Comparison of ENCODE assay signal across 8 cellular contexts in the genomic region with DNA sequence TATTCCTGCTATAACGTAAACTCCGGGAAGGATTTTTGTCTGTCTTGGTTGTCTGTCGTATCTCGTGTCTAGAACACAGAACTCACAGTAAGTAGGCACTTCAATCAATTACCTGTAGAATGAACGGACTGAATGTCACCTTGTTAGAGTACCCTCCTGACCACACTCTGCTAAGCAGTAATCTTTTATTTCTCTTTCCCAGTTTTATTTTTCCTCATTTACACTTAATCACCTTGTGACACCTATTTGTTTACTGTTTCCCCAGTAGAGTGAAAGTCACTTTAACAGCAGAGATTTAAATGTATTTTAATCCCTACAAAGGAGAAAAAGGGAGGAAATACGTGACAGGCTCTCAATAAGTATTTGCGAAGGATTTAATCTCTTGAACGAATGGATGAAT. TPM values are rescaled to one million over a fixed set of nuclear protein-coding genes. Genes with fewer than 3 reads are reported as not detected.
DNase-seq lines count a peak whose midpoint lies in the region; ATAC-seq, FAIRE-seq and TF ChIP-seq lines count a peak whose summit lies in the region.

No MANE protein-coding gene starts in this region.

- no peaks in the 10 kb centered on the region for H3K36me3 ChIP-seq in BLaER1

- H3K27me3 ChIP-seq in BLaER1: no peaks in the 10 kb centered on the region

- H3K27ac ChIP-seq in BLaER1: peak overlapping the region; percentile 89; the same call in 1 of the 2 replicates
- H3K27ac ChIP-seq in caudate nucleus (ENCODE audit: low read depth, low read length): peak overlapping the region; percentile 30

- no peak for TF ChIP-seq CTCF in natural killer cell (IDR thresholded peaks at IDR 0.05)

- FAIRE-seq in frontal cortex (lab: Jason Lieb, UNC): no peak

- H4K20me1 ChIP-seq in BLaER1: no peaks in the 10 kb centered on the region

- no peak for DNase-seq in Jurkat, Clone E6-1 (ENCODE audit: low read depth, low spot score)
- DNase-seq in caudate nucleus (lab: John Stamatoyannopoulos, UW): no peak
- no peak for DNase-seq in natural killer cell
- no peak for DNase-seq in HT-29 (ENCODE audit: low spot score)
- no peak for DNase-seq in dedifferentiated amniotic fluid mesenchymal stem cell (ENCODE audit: extremely low spot score)
- no peak for DNase-seq in frontal cortex (ENCODE audit: low spot score in 2 of 2)
- DNase-seq in activated naive CD4-positive, alpha-beta T cell treated with Interleukin-2 at 50 U/mL for 16 hours: no peak

- H3K4me1 ChIP-seq in BLaER1: peaks cover 20% of the 10 kb centered on the region

- no peaks in the 10 kb centered on the region for H3K9me3 Mint-ChIP-seq in natural killer cell

- intact Hi-C loops in natural killer cell (cut with micrococcal nuclease): loop anchor here (2.0 kb wide), 1 partner anchor 254 kb away; a partner anchor contains a TSS

- H3K27me3 Mint-ChIP-seq in natural killer cell (ENCODE audit: low read depth in 2 of 2): peaks cover 0 to 3% of the 10 kb centered on the region in 2 donors

- peak overlapping the region; percentile 60 to 86 for H3K27ac Mint-ChIP-seq in natural killer cell

- peak overlapping the region; percentile 82 for H3K4me2 ChIP-seq in BLaER1

- H3K9ac ChIP-seq in BLaER1: peak overlapping the region; percentile 94

- H3K4me3 ChIP-seq in BLaER1: peak overlapping the region; percentile 99
- peak overlapping the region; percentile 69 for H3K4me3 ChIP-seq in Jurkat, Clone E6-1 (ENCODE audit: low read length)

- peak overlapping the region; percentile 82 for H3K4me3 Mint-ChIP-seq in natural killer cell

- H3K9me3 ChIP-seq in BLaER1: peaks cover 7% of the 10 kb centered on the region

- peaks cover 10 to 17% of the 10 kb centered on the region in 2 donors for H3K4me1 Mint-ChIP-seq in natural killer cell

- no peaks in the 10 kb centered on the region for H3K36me3 Mint-ChIP-seq in natural killer cell

- no peak for ATAC-seq in natural killer cell

RNA-seq across cellular contexts. Expression of a gene that starts 0.5 kb away (rescaled TPM):
- 9.3 TPM for polyA plus RNA-seq in Jurkat, Clone E6-1 (2012; ENCODE audit: insufficient read depth, insufficient read length)
- total RNA-seq in natural killer cell (1 to 10 TPM; 3.0 to 8.5 (median 3.6) TPM), frontal cortex (97.0 TPM)
- total RNA-seq in HT-29 (2014; rRNA removed; shearing (Covaris generic)): 9.9 and 12.5 TPM in 2 replicates
